9 cellular contexts compared by ENCODE assay signal in the genomic region with DNA sequence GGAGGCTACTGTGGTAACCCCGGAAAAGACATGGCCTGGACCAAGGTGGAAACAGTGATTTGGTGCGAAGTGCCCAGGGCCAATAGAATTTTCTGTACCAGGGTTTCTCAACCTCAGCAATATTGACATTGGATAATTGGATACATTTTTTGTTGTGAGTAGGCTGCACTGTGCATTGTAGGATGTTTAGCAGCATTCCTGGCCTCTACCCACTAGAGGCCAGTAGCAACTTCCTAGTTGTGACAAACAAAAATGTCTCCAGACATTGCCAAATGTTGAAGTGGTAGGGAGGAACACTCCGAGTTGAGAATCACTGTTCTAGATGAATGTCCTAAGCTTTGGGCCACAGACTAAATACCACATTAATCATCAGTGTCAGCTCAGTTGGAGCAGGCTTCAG. TPM values are rescaled to one million over a fixed set of nuclear protein-coding genes. Genes with fewer than 3 reads are reported as not detected.
DNase-seq lines count a peak whose midpoint lies in the region; ATAC-seq, FAIRE-seq and TF ChIP-seq lines count a peak whose summit lies in the region.
"Had no signal": no experiment of that assay in that cellular context is flagged by ENCODE, and none has a peak within 500 bp of the region (broad histone marks: within the 10 kb centered on the region; RNA-seq: fewer than 3 reads in every experiment).

No MANE protein-coding gene starts in this region.

- H3K36me3 Mint-ChIP-seq in Calu3 (ENCODE audit: insufficient read depth, unreplicated experiment) = no peaks in the 10 kb centered on the region
- H3K36me3 Mint-ChIP-seq in CD8-positive, alpha-beta memory T cell = no peaks in the 10 kb centered on the region
- H3K36me3 Mint-ChIP-seq in activated CD4-positive, alpha-beta T cell treated with anti-CD3 and anti-CD28 coated beads for 36 hours (ENCODE audit: low read depth) = no peaks in the 10 kb centered on the region

- no peak overlapping the region for H2BK120ac ChIP-seq in IMR-90 (ENCODE audit: low read depth, low read length)

- FAIRE-seq in GM12878 (lab: Jason Lieb, UNC) = peak; percentile 27

- H3K9ac ChIP-seq in IMR-90 (ENCODE audit: low read depth, low read length) = no peak overlapping the region
- H3K9ac ChIP-seq in GM12878 (ENCODE audit: control insufficient read depth, insufficient read depth, low read length) = no peak overlapping the region

- H3K27me3 Mint-ChIP-seq in Calu3 (ENCODE audit: unreplicated experiment) = peaks cover 17% of the 10 kb centered on the region
- H3K27me3 Mint-ChIP-seq in CD8-positive, alpha-beta memory T cell = peaks cover 12 to 31% of the 10 kb centered on the region in 2 donors
- peaks cover 6% of the 10 kb centered on the region for H3K27me3 Mint-ChIP-seq in activated CD4-positive, alpha-beta T cell treated with anti-CD3 and anti-CD28 coated beads for 36 hours

- no peaks in the 10 kb centered on the region for H3K36me3 ChIP-seq in IMR-90 (ENCODE audit: control insufficient read depth, insufficient read depth, low read length)
- H3K36me3 ChIP-seq in GM12878 (ENCODE audit: control insufficient read depth in 2 of 2, insufficient read depth in 2 of 2, low read length in 1 of 2) = no peaks in the 10 kb centered on the region
- no peaks in the 10 kb centered on the region for H3K36me3 ChIP-seq in CD8-positive, alpha-beta memory T cell (ENCODE audit: insufficient read depth, low read length)

- H3K4me3 Mint-ChIP-seq in Calu3 (ENCODE audit: low read depth, unreplicated experiment) = no peak overlapping the region
- no peak overlapping the region for H3K4me3 Mint-ChIP-seq in CD8-positive, alpha-beta memory T cell
- H3K4me3 Mint-ChIP-seq in activated CD4-positive, alpha-beta T cell treated with anti-CD3 and anti-CD28 coated beads for 36 hours = no peak overlapping the region

- no peak overlapping the region for H2AK5ac ChIP-seq in IMR-90 (ENCODE audit: low read depth, low read length)

- ATAC-seq in IMR-90 (ENCODE audit: low read depth) (peak; percentile 82), GM12878 (peak; percentile 68)
- no peak for ATAC-seq in activated CD4-positive, alpha-beta T cell treated with anti-CD3 and anti-CD28 coated beads for 36 hours

- TF ChIP-seq POLR2A in IMR-90 (IDR thresholded peaks at IDR 0.05; ENCODE audit: low read depth, low read length) (no peak), GM12878 (IDR thresholded peaks at IDR 0.05; ENCODE audit: low read depth, low read length) (no peak)

- RAD21 ChIA-PET in GM12878 (lab: Charles Lee; ENCODE audit: unreplicated experiment) = interaction anchor here (0.9 kb wide), 1 partner anchor 11 kb away, joined by 3 read pairs; no protein-coding TSS in a partner anchor

- no peaks in the 10 kb centered on the region for H3K79me1 ChIP-seq in IMR-90 (ENCODE audit: low read depth in 1 of 2, low read length in 2 of 2)

- no peaks in the 10 kb centered on the region for H3K9me1 ChIP-seq in IMR-90 (ENCODE audit: insufficient read depth, low read length)

- H3K23ac ChIP-seq in IMR-90 (ENCODE audit: low read depth, low read length) = no peak overlapping the region

- in situ Hi-C loops in IMR-90 (cut with MboI; ENCODE audit: low sequenced_read_pairs) = no loop called here
- in situ Hi-C loops in GM12878 (cut with MboI) = no loop called here

- peak overlapping the region in 1 of 2 experiments; percentile 90; a peak in 2 of 4 replicates for H4K8ac ChIP-seq in IMR-90 (ENCODE audit: low read depth in 2 of 2, low read length in 2 of 2)

- SMC1A ChIA-PET in GM12878 (lab: Charles Lee; ENCODE audit: uncharacterized antibody, unreplicated experiment) = interaction anchor here (1.8 kb wide), 1 partner anchor 9 kb away, joined by 5 read pairs; no protein-coding TSS in a partner anchor

- intact Hi-C loops in Calu3 (cut with micrococcal nuclease; ENCODE audit: unreplicated experiment) = no loop called here
- intact Hi-C loops in IMR-90 (cut with micrococcal nuclease) = loop anchor here (2.0 kb wide), 1 partner anchor 269 kb away; no protein-coding TSS in a partner anchor
- intact Hi-C loops in GM12878 (cut with micrococcal nuclease; ENCODE audit: unreplicated experiment) = loop anchor here (2.0 kb wide), 1 partner anchor 271 kb away; no protein-coding TSS in a partner anchor
- intact Hi-C loops in activated CD4-positive, alpha-beta T cell treated with anti-CD3 and anti-CD28 coated beads for 36 hours (cut with DNase I, micrococcal nuclease) = no loop called here

- no peaks in the 10 kb centered on the region for H3K9me3 ChIP-seq in IMR-90 (ENCODE audit: control insufficient read depth, insufficient read depth, low read length)
- no peaks in the 10 kb centered on the region for H3K9me3 ChIP-seq in GM12878 (replicated peaks; ENCODE audit: control insufficient read depth, insufficient read depth, low read length)
- H3K9me3 ChIP-seq in CD8-positive, alpha-beta memory T cell (ENCODE audit: low read length) = no peaks in the 10 kb centered on the region

- WGBS in IMR-90 (ENCODE audit: extremely low coverage in 2 of 2, insufficient read length in 1 of 2), 2 experiments = no CpG with 5 or more reads among the region's 3 CpGs
- 64% methylated on average over 3 of the region's 3 CpGs for WGBS in GM12878 (ENCODE audit: insufficient coverage, insufficient replicate concordance, low lambda C conversion rate, missing lambda C conversion rate)

- no peak for TF ChIP-seq EP300 in GM12878 (IDR thresholded peaks at IDR 0.05; ENCODE audit: borderline replicate concordance in 1 of 2, control insufficient read depth in 1 of 2, low read depth in 2 of 2, low read length in 2 of 2)

- peaks cover 1% of the 10 kb centered on the region; the same call in 1 of the 2 replicates for H3K4me1 ChIP-seq in IMR-90 (ENCODE audit: control insufficient read depth, insufficient read depth, low read length)
- no peaks in the 10 kb centered on the region for H3K4me1 ChIP-seq in GM12878 (ENCODE audit: control insufficient read depth, insufficient read depth, low read length)
- H3K4me1 ChIP-seq in CD8-positive, alpha-beta memory T cell (ENCODE audit: insufficient read depth, low read length) = no peaks in the 10 kb centered on the region

- H3K27me3 ChIP-seq in IMR-90 (ENCODE audit: control insufficient read depth, insufficient read depth, low read length) = peaks cover 3% of the 10 kb centered on the region
- H3K27me3 ChIP-seq in GM12878 (replicated peaks in 1 of 2; ENCODE audit: control insufficient read depth in 2 of 2, insufficient read depth in 2 of 2, low read length in 1 of 2) = no peaks in the 10 kb centered on the region
- no peaks in the 10 kb centered on the region for H3K27me3 ChIP-seq in CD8-positive, alpha-beta memory T cell (ENCODE audit: insufficient read depth, low read length, poor library complexity, severe bottlenecking)

- POLR2A ChIA-PET in IMR-90 (lab: Charles Lee; ENCODE audit: unreplicated experiment) (no interaction called here), GM12878 (lab: Charles Lee) (no interaction called here)
- POLR2A ChIA-PET in CD8-positive, alpha-beta memory T cell (lab: Charles Lee) = no interaction called here
- POLR2A ChIA-PET in activated CD4-positive, alpha-beta T cell treated with anti-CD3 and anti-CD28 coated beads for 36 hours (lab: Charles Lee) = no interaction called here

- H3K4me1 Mint-ChIP-seq in Calu3 (ENCODE audit: low read depth, unreplicated experiment) = peaks cover 3% of the 10 kb centered on the region
- H3K4me1 Mint-ChIP-seq in CD8-positive, alpha-beta memory T cell = no peaks in the 10 kb centered on the region
- peaks cover 3% of the 10 kb centered on the region for H3K4me1 Mint-ChIP-seq in activated CD4-positive, alpha-beta T cell treated with anti-CD3 and anti-CD28 coated beads for 36 hours

- no peak overlapping the region for H3K27ac Mint-ChIP-seq in Calu3 (ENCODE audit: unreplicated experiment)
- H3K27ac Mint-ChIP-seq in CD8-positive, alpha-beta memory T cell = no peak overlapping the region
- H3K27ac Mint-ChIP-seq in activated CD4-positive, alpha-beta T cell treated with anti-CD3 and anti-CD28 coated beads for 36 hours = no peak overlapping the region

- BruUV-seq in Calu3 (replicated peaks; lab: Mats Ljungman, UMichigan) = no TSS peak
- no TSS peak for BruUV-seq in IMR-90 (replicated peaks; lab: Mats Ljungman, UMichigan)
- no TSS peak for BruUV-seq in GM12878 (replicated peaks; lab: Mats Ljungman, UMichigan)

- dilution Hi-C loops in IMR-90 (cut with HindIII; ENCODE audit: low sequenced_read_pairs, unreplicated experiment) = no loop called here

- TF ChIP-seq RAD21 in IMR-90 (IDR thresholded peaks at IDR 0.05; ENCODE audit: low read length) (peak; percentile 55), GM12878 (IDR thresholded peaks at IDR 0.05; ENCODE audit: insufficient read depth, low read depth, low read length) (peak; percentile 35; the same call in 1 of the 2 replicates)

- 0 out of 2 replicates have a peak overlapping the region, but pooled peaks have one; percentile 32 for H2BK20ac ChIP-seq in IMR-90 (ENCODE audit: low read depth, low read length)

- TF ChIP-seq CTCF in Calu3 (IDR thresholded peaks at IDR 0.05; ENCODE audit: unreplicated experiment) (no peak), IMR-90 (conservative IDR thresholded peaks at IDR 0.05; ENCODE audit: low read depth, low read length) (peak; percentile 52), GM12878 (IDR thresholded peaks at IDR 0.05 in 2 of 3, conservative IDR thresholded peaks at IDR 0.05 in 1 of 3; ENCODE audit: control insufficient read depth in 2 of 3, extremely low read depth in 1 of 3, insufficient read depth in 1 of 3, low read depth in 3 of 3, low read length in 3 of 3) (peak; percentile 26 to 33 (median 27); a peak in 4 of 6 replicates)

- no peaks in the 10 kb centered on the region for H3K9me3 Mint-ChIP-seq in Calu3 (ENCODE audit: low read depth, unreplicated experiment)
- H3K9me3 Mint-ChIP-seq in CD8-positive, alpha-beta memory T cell = no peaks in the 10 kb centered on the region
- no peaks in the 10 kb centered on the region for H3K9me3 Mint-ChIP-seq in activated CD4-positive, alpha-beta T cell treated with anti-CD3 and anti-CD28 coated beads for 36 hours (ENCODE audit: low read depth)

- H3K79me2 ChIP-seq in GM12878 (ENCODE audit: control insufficient read depth, insufficient read depth, low read length) = no peaks in the 10 kb centered on the region

- 0 out of 3 replicates have a peak overlapping the region, but pooled peaks have one; percentile 3 for H2BK15ac ChIP-seq in IMR-90 (ENCODE audit: low read depth, low read length)

- H2AFZ ChIP-seq in IMR-90 (replicated peaks; ENCODE audit: low read length, poor library complexity) (peak overlapping the region; percentile 77), GM12878 (ENCODE audit: control insufficient read depth, low read depth, low read length) (peak overlapping the region; percentile 73)

- H3K4me3 ChIP-seq in IMR-90 (ENCODE audit: insufficient read depth, low read depth, low read length) (no peak overlapping the region), GM12878 (no peak overlapping the region)
- no peak overlapping the region for H3K4me3 ChIP-seq in CD8-positive, alpha-beta memory T cell (ENCODE audit: low read length)

- no peak overlapping the region for H3K27ac ChIP-seq in IMR-90 (ENCODE audit: insufficient read depth, low read length)
- H3K27ac ChIP-seq in GM12878 (ENCODE audit: control insufficient read depth, insufficient read depth) = no peak overlapping the region
- no peak overlapping the region for H3K27ac ChIP-seq in CD8-positive, alpha-beta memory T cell (ENCODE audit: low read depth, low read length)

- no peak overlapping the region for H3K18ac ChIP-seq in IMR-90 (ENCODE audit: low read depth, low read length)

- CTCF ChIA-PET in Calu3 (lab: Charles Lee) (no interaction called here), IMR-90 (lab: Yijun Ruan, JAX) (interaction anchor here (1.0 kb wide), 1 partner anchor 302 kb away, joined by 3 read pairs; no protein-coding TSS in a partner anchor), GM12878 (lab: Yijun Ruan, JAX) (interaction anchor here (1.0 to 1.4 kb wide), 3 partner anchors 10 to 13 kb away, joined by 3 to 4 read pairs (median 3); no protein-coding TSS in a partner anchor)
- CTCF ChIA-PET in CD8-positive, alpha-beta memory T cell (lab: Charles Lee) = no interaction called here
- CTCF ChIA-PET in activated CD4-positive, alpha-beta T cell treated with anti-CD3 and anti-CD28 coated beads for 36 hours (lab: Charles Lee) = interaction anchor here (1.5 to 1.6 kb wide), 2 partner anchors 9 to 13 kb away, joined by 4 to 5 read pairs; no protein-coding TSS in a partner anchor

- H3K4me2 ChIP-seq in IMR-90 (ENCODE audit: low read depth, low read length) = no peak overlapping the region; the same call in 1 of the 2 replicates
- H3K4me2 ChIP-seq in GM12878 (ENCODE audit: control insufficient read depth, insufficient read depth) = no peak overlapping the region

- no peak overlapping the region for H2AK9ac ChIP-seq in IMR-90 (replicated peaks; ENCODE audit: low read depth, low read length, poor library complexity)

- H4K20me1 ChIP-seq in IMR-90 (ENCODE audit: insufficient read depth, low read length) (no peaks in the 10 kb centered on the region; the same call in 1 of the 2 replicates), GM12878 (ENCODE audit: control insufficient read depth, insufficient read depth) (no peaks in the 10 kb centered on the region)

- no peak overlapping the region for H3K56ac ChIP-seq in IMR-90 (ENCODE audit: extremely low read depth, insufficient read depth, low read length)

- H3K4ac ChIP-seq in IMR-90 (ENCODE audit: low read depth, low read length) = no peak overlapping the region

- H4K5ac ChIP-seq in IMR-90 (ENCODE audit: low read depth, low read length) = 0 out of 2 replicates have a peak overlapping the region, but pooled peaks have one; percentile 30

- no peak overlapping the region for H4K91ac ChIP-seq in IMR-90 (ENCODE audit: insufficient read depth, low read depth, low read length)

- 0 out of 2 replicates have a peak overlapping the region, but pooled peaks have one; percentile 24 for H3K14ac ChIP-seq in IMR-90 (replicated peaks; ENCODE audit: low read depth, low read length)

- DNase-seq in Calu3 (peak; percentile 25), IMR-90 (peak; percentile 47), GM12878 (ENCODE audit: low read depth, low spot score) (no peak), lung microvascular endothelial cell (ENCODE audit: low read depth in 2 of 2) (peak; percentile 24 to 55), DMS79 treated with DMSO at 0.1 percent for 48 hours (lab: John Stamatoyannopoulos, UW) (no peak)
- DNase-seq in CD8-positive, alpha-beta memory T cell = no peak
- DNase-seq in activated CD8-positive, alpha-beta memory T cell treated with anti-CD3 and anti-CD28 coated beads, Interleukin-2, amount 50 U/mL, for 4 hours = no peak
- DNase-seq in activated CD4-positive, alpha-beta T cell treated with anti-CD3 and anti-CD28 coated beads for 36 hours = no peak
- DNase-seq: activated CD4-positive, alpha-beta T cell treated with anti-CD3 and anti-CD28 coated beads for 4 hours had no signal

- H2BK5ac ChIP-seq in IMR-90 (ENCODE audit: low read depth, low read length, poor library complexity, severe bottlenecking) = no peak overlapping the region

RNA-seq across cellular contexts. Expression of a gene that starts 6.2 kb away (rescaled TPM):
- total RNA-seq in Calu3 (2022) = 8.6 and 12.4 TPM in 2 replicates
- 13.8 and 15.3 TPM in 2 replicates for total RNA-seq in IMR-90 (2012; rRNA removed)
- 5.1 and 6.0 TPM in 2 replicates for polyA plus RNA-seq in IMR-90 (2012; rRNA removed)
- polyA plus RNA-seq in IMR-90 (2012; cell fraction: cytosol; rRNA removed) = 1.1 and 2.3 TPM in 2 replicates
- polyA plus RNA-seq in IMR-90 (2012; cell fraction: nucleus; rRNA removed; ENCODE audit: low replicate concordance) = 0.85 and 9.4 TPM in 2 replicates
- 12.5 and 13.8 TPM in 2 replicates for total RNA-seq in GM12878 (2013; cell fraction: nucleolus; rRNA removed)
- 8.0 and 10.6 TPM in 2 replicates for total RNA-seq in GM12878 (2014; rRNA removed)
- total RNA-seq in GM12878 (2014; rRNA removed; fragmentation: Illumina TruSeq; extraction: Trizol) = 9.2 and 10.0 TPM in 2 replicates
- 12.2 and 14.1 TPM in 2 replicates for total RNA-seq in GM12878 (2021)
- 11.4 TPM for polyA plus RNA-seq in GM12878 (2011; ENCODE audit: low read depth)
- 14.8 and 16.9 TPM in 2 replicates for polyA plus RNA-seq in GM12878 (2011; rRNA removed)
- 4.2 and 4.4 TPM in 2 replicates for polyA plus RNA-seq in GM12878 (2011; cell fraction: cytosol; rRNA removed)
- 5.7 and 6.1 TPM in 2 replicates for polyA plus RNA-seq in GM12878 (2011; cell fraction: nucleus; rRNA removed)
- 9.8 and 11.5 TPM in 2 replicates for polyA plus RNA-seq in GM12878 (2012)
- 8.7 and 14.2 TPM in 2 replicates for polyA plus RNA-seq in GM12878 (2014; fragmentation: Illumina TruSeq; extraction: Trizol)
- polyA plus RNA-seq in GM12878 (2014; fragmentation: Nextera tagmentation; extraction: Ambion mirVana) = 10 to 100 TPM; 32.1 to 47.7 TPM
- polyA plus RNA-seq in GM12878 (2014; rRNA removed) = 5.5 and 6.9 TPM in 2 replicates
- 10 to 100 TPM; 19.6 to 20.6 TPM for polyA plus RNA-seq in GM12878 (2016; fragmentation: Nextera tagmentation; extraction: Ambion mirVana)
- 5.2 and 5.7 TPM in 2 replicates for polyA minus RNA-seq in GM12878 (2011; rRNA and poly(A)+ RNA removed)
- 0.62 and 4.3 TPM in 2 replicates for polyA minus RNA-seq in GM12878 (2011; cell fraction: cytosol; rRNA and poly(A)+ RNA removed)
- 3.4 and 5.7 TPM in 2 replicates for polyA minus RNA-seq in GM12878 (2011; cell fraction: nucleus; rRNA and poly(A)+ RNA removed)
- total RNA-seq in lung microvascular endothelial cell = 10.0 and 13.7 TPM in 2 replicates
- 10 to 100 TPM; 13.3 to 15.3 TPM for total RNA-seq in CD8-positive, alpha-beta memory T cell
- polyA plus RNA-seq in CD8-positive, alpha-beta memory T cell = 27.3 TPM
- 10 to 100 TPM; 10.2 to 15.2 TPM for total RNA-seq in activated CD4-positive, alpha-beta T cell treated with anti-CD3 and anti-CD28 coated beads for 36 hours

RNA-seq across cellular contexts. Expression of a gene that starts 14.7 kb away (rescaled TPM):
- total RNA-seq in Calu3 (2022) (39.2 and 43.0 TPM in 2 replicates), IMR-90 (2012; rRNA removed) (59.1 and 123 TPM in 2 replicates), GM12878 (2014; rRNA removed) (42.4 and 63.9 TPM in 2 replicates), GM12878 (2014; rRNA removed; fragmentation: Illumina TruSeq; extraction: Trizol) (58.2 and 59.7 TPM in 2 replicates), GM12878 (2021) (51.3 and 52.5 TPM in 2 replicates), lung microvascular endothelial cell (68.9 and 82.3 TPM in 2 replicates)
- polyA plus RNA-seq in IMR-90 (2012; rRNA removed) (14.1 and 22.4 TPM in 2 replicates), GM12878 (2011; rRNA removed) (32.8 and 56.3 TPM in 2 replicates), GM12878 (2014; fragmentation: Illumina TruSeq; extraction: Trizol) (50.2 and 69.5 TPM in 2 replicates), GM12878 (2014; fragmentation: Nextera tagmentation; extraction: Ambion mirVana) (10 to 100 TPM; 29.8 to 51.9 TPM), GM12878 (2014; rRNA removed) (29.3 and 32.8 TPM in 2 replicates), GM12878 (2016; fragmentation: Nextera tagmentation; extraction: Ambion mirVana) (10 to 100 TPM; 68.0 to 71.0 TPM)
- polyA plus RNA-seq in IMR-90 (2012; cell fraction: cytosol; rRNA removed) = 4.1 and 7.2 TPM in 2 replicates
- 8.0 and 19.3 TPM in 2 replicates for polyA plus RNA-seq in IMR-90 (2012; cell fraction: nucleus; rRNA removed; ENCODE audit: low replicate concordance)
- 92.7 and 93.3 TPM in 2 replicates for total RNA-seq in GM12878 (2013; cell fraction: nucleolus; rRNA removed)
- polyA plus RNA-seq in GM12878 (2011; ENCODE audit: low read depth) = 9.1 TPM
- 6.9 and 8.2 TPM in 2 replicates for polyA plus RNA-seq in GM12878 (2011; cell fraction: cytosol; rRNA removed)
- polyA plus RNA-seq in GM12878 (2011; cell fraction: nucleus; rRNA removed) = 14.8 and 15.0 TPM in 2 replicates
- 18.4 and 22.7 TPM in 2 replicates for polyA plus RNA-seq in GM12878 (2012)
- 21.4 and 23.6 TPM in 2 replicates for polyA minus RNA-seq in GM12878 (2011; rRNA and poly(A)+ RNA removed)
- polyA minus RNA-seq in GM12878 (2011; cell fraction: cytosol; rRNA and poly(A)+ RNA removed) = 5.5 and 9.7 TPM in 2 replicates
- polyA minus RNA-seq in GM12878 (2011; cell fraction: nucleus; rRNA and poly(A)+ RNA removed) = 22.6 and 26.9 TPM in 2 replicates
- total RNA-seq in CD8-positive, alpha-beta memory T cell = 10 to 100 TPM; 56.4 to 61.3 TPM
- 18.2 TPM for polyA plus RNA-seq in CD8-positive, alpha-beta memory T cell
- total RNA-seq in activated CD4-positive, alpha-beta T cell treated with anti-CD3 and anti-CD28 coated beads for 36 hours = 10 to 100 TPM; 28.9 to 37.3 TPM

Comparison
In these comparisons a context has a peak if more than half of its experiments do, and no peak if none do; other contexts are left out.
1. DNase-seq: peak in Calu3 (single experiment), IMR-90 (single experiment) and lung microvascular endothelial cell (2 of 2); none in GM12878 (single experiment), CD8-positive, alpha-beta memory T cell (0 of 5), activated CD8-positive, alpha-beta memory T cell treated with anti-CD3 and anti-CD28 coated beads, Interleukin-2, amount 50 U/mL, for 4 hours (single experiment), DMS79 treated with DMSO at 0.1 percent for 48 hours (single experiment) and activated CD4-positive, alpha-beta T cell treated with anti-CD3 and anti-CD28 coated beads for 36 hours (single experiment).
2. CTCF ChIA-PET loops: an anchor here in IMR-90 (1.0 kb wide), GM12878 (1.0 to 1.4 kb wide) and activated CD4-positive, alpha-beta T cell treated with anti-CD3 and anti-CD28 coated beads for 36 hours (1.5 to 1.6 kb wide); none called in Calu3 and CD8-positive, alpha-beta memory T cell.
3. intact Hi-C loops: an anchor here in IMR-90 (2.0 kb wide) and GM12878 (2.0 kb wide); none called in Calu3 and activated CD4-positive, alpha-beta T cell treated with anti-CD3 and anti-CD28 coated beads for 36 hours.